ENCODE assay signal across 24 cellular contexts in genomic region chr1:223041481-223041880, GRCh38.
DNase-seq lines count a peak whose midpoint lies in the region; ATAC-seq, FAIRE-seq and TF ChIP-seq lines count a peak whose summit lies in the region.
"Had no signal": no experiment of that assay in that cellular context is flagged by ENCODE, and none has a peak within 500 bp of the region (broad histone marks: within the 10 kb centered on the region; RNA-seq: fewer than 3 reads in every experiment).

No MANE protein-coding gene starts in this region.

- H2BK120ac ChIP-seq in trophoblast cell (ENCODE audit: insufficient read depth, low read length, poor library complexity) = no peak overlapping the region

- H2BK5ac ChIP-seq in trophoblast cell (ENCODE audit: low read depth, low read length, poor library complexity) = peak overlapping the region; percentile 21

- no peak overlapping the region for H3K23ac ChIP-seq in trophoblast cell (ENCODE audit: low read length)

- DNase-seq in GM23338 (ENCODE audit: low spot score) (no peak), RPMI7951 (ENCODE audit: low read depth) (peak; percentile 45), heart left ventricle (no peak), trophoblast cell (peak; percentile 69 to 81), mucosa of descending colon (no peak), HepG2 (ENCODE audit: low spot score) (no peak)
- DNase-seq: activated CD4-positive, alpha-beta T cell treated with anti-CD3 and anti-CD28 coated beads, Interleukin-2, amount 50 U/mL, for 48 hours; activated effector memory CD4-positive, alpha-beta T cell treated with anti-CD3 and anti-CD28 coated beads, Interleukin-2, amount 50 U/mL, for 16 hours; DMS79; NCI-H1105; NCI-H2081; NCI-H446 treated with DMSO at 0.1 percent for 48 hours; psoas muscle; SK-N-SH; small intestine; stimulated activated naive CD8-positive, alpha-beta T cell treated with anti-CD3 and anti-CD28 coated beads, Interleukin-15, Interleukin-2, amounts not matched to agents 100 U/mL and 50 U/mL, for 24 hours; transverse colon had no signal

- BruUV-seq in HepG2 (replicated peaks; lab: Mats Ljungman, UMichigan) = no TSS peak

- POLR2A ChIA-PET in HepG2 (lab: Yijun Ruan, JAX) = no interaction called here

- intact Hi-C loops in heart left ventricle (cut with DNase I) (no loop called here), mucosa of descending colon (cut with DNase I, micrococcal nuclease) (no loop called here), HepG2 (cut with micrococcal nuclease; ENCODE audit: unreplicated experiment) (no loop called here)

- peak overlapping the region; percentile 23 for H3K4ac ChIP-seq in trophoblast cell (ENCODE audit: low read depth, low read length)

- no peak overlapping the region for H3K14ac ChIP-seq in trophoblast cell (ENCODE audit: low read length)

- peaks cover 0 to 15% (median 0%) of the 10 kb centered on the region in 12 donors for H3K9me3 ChIP-seq in heart left ventricle
- peaks cover 5% of the 10 kb centered on the region for H3K9me3 ChIP-seq in trophoblast cell (ENCODE audit: insufficient read depth, low read depth, low read length)
- H3K9me3 ChIP-seq in mucosa of descending colon = no peaks in the 10 kb centered on the region
- H3K9me3 ChIP-seq in HepG2 (ENCODE audit: low read length) = peaks cover 11% of the 10 kb centered on the region
- H3K9me3 ChIP-seq: body of pancreas, psoas muscle, SK-N-SH, transverse colon had no signal

- no peak overlapping the region for H3K4me3 Mint-ChIP-seq in GM23338

- peaks cover 8% of the 10 kb centered on the region for H3K79me1 ChIP-seq in trophoblast cell (ENCODE audit: low read length)

- peaks cover 26% of the 10 kb centered on the region for H3K9me3 Mint-ChIP-seq in GM23338

- 42 to 57% (median 51%) methylated on average over 1 to 2 of the region's 2 CpGs for WGBS in heart left ventricle, 4 donors
- WGBS in trophoblast cell (ENCODE audit: extremely low coverage, insufficient coverage, insufficient read length) = no CpG with 5 or more reads among the region's 2 CpGs
- WGBS in HepG2 (ENCODE audit: low lambda C conversion rate) = 41% methylated on average over 2 of the region's 2 CpGs

- H3K4me3 ChIP-seq in GM23338 = no peak overlapping the region
- H3K4me3 ChIP-seq in heart left ventricle = no peak overlapping the region
- no peak overlapping the region for H3K4me3 ChIP-seq in trophoblast cell (ENCODE audit: low read depth, low read length)
- H3K4me3 ChIP-seq in mucosa of descending colon = no peak overlapping the region
- no peak overlapping the region for H3K4me3 ChIP-seq in HepG2 (replicated peaks in 1 of 3; ENCODE audit: insufficient read depth in 1 of 3, low read depth in 2 of 3, low read length in 3 of 3)
- H3K4me3 ChIP-seq: body of pancreas, lung, psoas muscle, transverse colon had no signal

- H3K9ac ChIP-seq in trophoblast cell (ENCODE audit: low read length) = no peak overlapping the region
- no peak overlapping the region for H3K9ac ChIP-seq in HepG2 (ENCODE audit: insufficient read depth, low read depth, low read length)
- H3K9ac ChIP-seq: SK-N-SH had no signal

- peaks cover 42% of the 10 kb centered on the region for H3K36me3 Mint-ChIP-seq in GM23338 (ENCODE audit: low read depth)

- H3K4me2 ChIP-seq in GM23338 (peak overlapping the region; percentile 49; the same call in 1 of the 2 replicates), trophoblast cell (ENCODE audit: low read length) (no peak overlapping the region), HepG2 (ENCODE audit: low read depth, low read length) (no peak overlapping the region)
- H3K4me2 ChIP-seq: SK-N-SH had no signal

- peaks cover 25% of the 10 kb centered on the region for H3K4me1 Mint-ChIP-seq in GM23338

- H3K27me3 ChIP-seq in GM23338 (ENCODE audit: insufficient read depth) = no peaks in the 10 kb centered on the region
- H3K27me3 ChIP-seq in heart left ventricle = no peaks in the 10 kb centered on the region
- H3K27me3 ChIP-seq in trophoblast cell (ENCODE audit: insufficient read depth, low read length) = no peaks in the 10 kb centered on the region
- no peaks in the 10 kb centered on the region for H3K27me3 ChIP-seq in HepG2 (ENCODE audit: control insufficient read depth in 1 of 2, insufficient read depth in 2 of 2, low read length in 2 of 2)
- H3K27me3 ChIP-seq: body of pancreas, transverse colon had no signal

- peak overlapping the region; percentile 17 for H4K8ac ChIP-seq in trophoblast cell (ENCODE audit: low read depth, low read length)

- H3K36me3 ChIP-seq in GM23338 (ENCODE audit: insufficient read depth) (0 out of 2 replicates have a peak, but pooled peaks cover 5% of the 10 kb centered on the region), heart left ventricle (no peaks in the 10 kb centered on the region), trophoblast cell (ENCODE audit: control insufficient read depth in 1 of 2, insufficient read depth in 2 of 2, low read length in 2 of 2) (no peaks in the 10 kb centered on the region), mucosa of descending colon (ENCODE audit: low read depth) (no peaks in the 10 kb centered on the region), HepG2 (replicated peaks in 1 of 2; ENCODE audit: control insufficient read depth in 1 of 2, insufficient read depth in 2 of 2, low read length in 2 of 2) (no peaks in the 10 kb centered on the region)
- H3K36me3 ChIP-seq: transverse colon had no signal

- peak overlapping the region; percentile 77 for H4K91ac ChIP-seq in trophoblast cell (ENCODE audit: low read depth, low read length)

- no peaks in the 10 kb centered on the region for H3K9me2 ChIP-seq in GM23338 (ENCODE audit: insufficient read depth)
- H3K9me2 ChIP-seq: SK-N-SH had no signal

- no peak for TF ChIP-seq CTCF in GM23338 (conservative IDR thresholded peaks at IDR 0.05; ENCODE audit: low read depth in 2 of 2)
- TF ChIP-seq CTCF in heart left ventricle (IDR thresholded peaks at IDR 0.05) = no peak
- TF ChIP-seq CTCF in mucosa of descending colon (IDR thresholded peaks at IDR 0.05) = no peak
- TF ChIP-seq CTCF in HepG2 (CRISPR knock-in tag; IDR thresholded peaks at IDR 0.05) = no peak

- ATAC-seq in GM23338 (no peak), heart left ventricle (peak; percentile 45 to 83 (median 52)), HG03108 (IDR thresholded peaks at IDR 0.05; ENCODE audit: unreplicated experiment) (no peak), mucosa of descending colon (no peak), HepG2 (no peak), HG02588 (IDR thresholded peaks at IDR 0.05; ENCODE audit: unreplicated experiment) (no peak)
- ATAC-seq: body of pancreas; stimulated activated naive CD8-positive, alpha-beta T cell treated with anti-CD3 and anti-CD28 coated beads, Interleukin-15, Interleukin-2, amounts not matched to agents 100 U/mL and 50 U/mL, for 24 hours had no signal

- H4K20me1 ChIP-seq in GM23338 (replicated peaks; ENCODE audit: insufficient read depth) = no peaks in the 10 kb centered on the region
- no peaks in the 10 kb centered on the region for H4K20me1 ChIP-seq in HepG2 (ENCODE audit: insufficient read depth, low read length)

- no peak overlapping the region for H3K27ac Mint-ChIP-seq in GM23338

- in situ Hi-C loops in HepG2 (cut with HindIII; ENCODE audit: extremely low pct_ligation_motif_present, low pct_unique_long_range_greater_than_20kb) = no loop called here

- peaks cover 25% of the 10 kb centered on the region for H3K27me3 Mint-ChIP-seq in GM23338 (ENCODE audit: insufficient read depth, low read depth, poor library complexity)

- CTCF ChIA-PET in HepG2 (lab: Yijun Ruan, JAX; ENCODE audit: low intra/inter-chr PET ratio, low total read pairs) = no interaction called here

- no peak for TF ChIP-seq RAD21 in HepG2 (CRISPR knock-in tag; IDR thresholded peaks at IDR 0.05)

- H3F3A ChIP-seq in GM23338 (replicated peaks; ENCODE audit: low read depth) = no peaks in the 10 kb centered on the region

- peak overlapping the region; percentile 41 for H3K18ac ChIP-seq in trophoblast cell (ENCODE audit: low read length)

- peak overlapping the region; percentile 33 for H2AK5ac ChIP-seq in trophoblast cell (ENCODE audit: low read length)

- H3K4me1 ChIP-seq in GM23338 (ENCODE audit: insufficient read depth) (peaks cover 14% of the 10 kb centered on the region), heart left ventricle (peaks cover 0 to 17% (median 0%) of the 10 kb centered on the region in 12 donors), trophoblast cell (ENCODE audit: control insufficient read depth in 1 of 2, insufficient read depth in 2 of 2, low read length in 2 of 2) (peaks cover 22 to 42% of the 10 kb centered on the region in 2 experiments), mucosa of descending colon (ENCODE audit: low read depth) (no peaks in the 10 kb centered on the region), HepG2 (ENCODE audit: insufficient read depth, low read length) (peaks cover 41% of the 10 kb centered on the region)
- H3K4me1 ChIP-seq: body of pancreas, psoas muscle, transverse colon had no signal

- H2BK12ac ChIP-seq in trophoblast cell (ENCODE audit: low read length) = no peak overlapping the region

- no peak overlapping the region for H3K27ac ChIP-seq in GM23338 (ENCODE audit: low read depth)
- H3K27ac ChIP-seq in heart left ventricle = peak overlapping the region in 2 of 12 donors; percentile 39 to 54
- peak overlapping the region; percentile 45 for H3K27ac ChIP-seq in trophoblast cell (ENCODE audit: low read depth, low read length)
- H3K27ac ChIP-seq in HepG2 (ENCODE audit: extremely low read length, insufficient read depth, low read length) = no peak overlapping the region
- H3K27ac ChIP-seq: body of pancreas, psoas muscle, transverse colon had no signal

- H3K79me2 ChIP-seq in GM23338 (replicated peaks; ENCODE audit: insufficient read depth) (no peaks in the 10 kb centered on the region), trophoblast cell (ENCODE audit: control insufficient read depth, insufficient read depth, low read length, poor library complexity) (no peaks in the 10 kb centered on the region), HepG2 (ENCODE audit: insufficient read depth, low read length) (no peaks in the 10 kb centered on the region)

- TF ChIP-seq EP300 in HepG2 (IDR thresholded peaks at IDR 0.05; ENCODE audit: low read depth in 2 of 2, low read length in 2 of 2) (no peak), HepG2 (CRISPR knock-in tag; IDR thresholded peaks at IDR 0.05; ENCODE audit: borderline replicate concordance) (no peak)

- no peak for FAIRE-seq in HepG2 (lab: Jason Lieb, UNC)
- FAIRE-seq: colon, GM19239, RCC 7860, small intestine had no signal

- no peak for TF ChIP-seq POLR2A in heart left ventricle (IDR thresholded peaks at IDR 0.05)
- no peak for TF ChIP-seq POLR2A in HepG2 (IDR thresholded peaks at IDR 0.05; ENCODE audit: insufficient read depth in 1 of 2, low read depth in 2 of 2, low read length in 2 of 2)

- H2AFZ ChIP-seq in GM23338 (no peak overlapping the region), trophoblast cell (ENCODE audit: insufficient read depth, low read length, poor library complexity) (no peak overlapping the region), HepG2 (ENCODE audit: low read length) (no peak overlapping the region)

- no peak overlapping the region for H4K12ac ChIP-seq in trophoblast cell (ENCODE audit: low read depth, low read length)

TF ChIP-seq in HepG2, 621 proteins besides CTCF, POLR2A, EP300 and RAD21 (continues in another document):
- TF ChIP-seq TP53 (CRISPR knock-in tag; conservative IDR thresholded peaks at IDR 0.05) (no peak), PHF5A (CRISPR knock-in tag; IDR thresholded peaks at IDR 0.05; ENCODE audit: low read depth, unreplicated experiment) (no peak)

Comparison
In these comparisons a context has a peak if more than half of its experiments do, and no peak if none do; other contexts are left out.
1. ATAC-seq: peak in heart left ventricle (4 of 4); none in GM23338 (single experiment), HG03108 (single experiment), mucosa of descending colon (single experiment), HepG2 (single experiment) and HG02588 (single experiment).
2. DNase-seq: peak in RPMI7951 (single experiment) and trophoblast cell (2 of 2); none in GM23338 (single experiment), heart left ventricle (0 of 5), mucosa of descending colon (0 of 3) and HepG2 (single experiment).